16 cellular contexts compared by ENCODE assay signal in the genomic region with DNA sequence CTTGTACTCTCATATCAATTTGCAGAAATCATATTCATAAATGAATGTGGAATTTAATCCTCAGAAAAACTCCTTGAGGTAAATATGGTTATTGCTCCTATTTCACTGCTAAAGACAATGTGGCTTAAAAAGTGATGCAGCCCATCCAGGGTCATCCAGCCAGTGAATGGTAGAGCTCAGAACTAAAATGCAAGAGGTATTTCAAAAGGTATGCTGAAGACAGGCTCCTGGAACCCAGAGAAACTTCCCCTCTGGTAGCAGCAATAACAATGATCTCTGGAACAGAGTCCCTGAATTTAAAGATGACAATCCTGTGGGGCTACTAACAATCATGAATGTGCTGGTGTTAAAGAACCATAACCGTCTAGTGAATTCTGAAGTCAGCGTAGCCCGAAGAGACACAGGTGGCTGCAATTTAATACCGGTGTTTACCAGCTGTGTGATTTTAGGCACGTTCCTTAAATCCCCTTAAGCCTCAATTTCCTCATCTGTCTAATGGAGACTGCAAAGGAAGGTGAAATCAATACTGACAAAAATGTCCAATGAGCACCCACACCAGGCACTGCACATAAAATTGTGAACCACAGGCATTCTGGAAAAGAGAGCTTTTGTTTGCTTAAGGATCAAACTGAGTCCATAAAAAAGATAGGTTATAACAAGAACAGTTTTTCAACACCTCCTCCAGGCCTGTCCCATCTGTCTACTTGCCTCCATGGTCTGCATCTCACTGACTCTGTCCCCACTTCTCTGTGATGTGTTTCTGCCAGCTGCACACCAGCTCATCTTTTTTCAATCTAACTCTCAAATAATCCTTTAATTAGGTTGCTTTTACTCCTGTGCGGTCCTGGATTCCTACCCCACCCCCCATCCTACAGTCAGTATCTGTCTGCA. TPM values are rescaled to one million over a fixed set of nuclear protein-coding genes. Genes with fewer than 3 reads are reported as not detected.
DNase-seq lines count a peak whose midpoint lies in the region; ATAC-seq and TF ChIP-seq lines count a peak whose summit lies in the region.
"Had no signal": no experiment of that assay in that cellular context is flagged by ENCODE, and none has a peak within 500 bp of the region (broad histone marks: within the 10 kb centered on the region; RNA-seq: fewer than 3 reads in every experiment).

No MANE protein-coding gene starts in this region.

- peaks cover 10% of the 10 kb centered on the region for H3K36me3 ChIP-seq in Loucy (ENCODE audit: insufficient read depth, low read length)
- H3K36me3 ChIP-seq in SK-N-SH (replicated peaks in 1 of 2; ENCODE audit: control insufficient read depth in 1 of 2, insufficient read depth in 2 of 2, low read length in 1 of 2): peaks cover 15 to 18% of the 10 kb centered on the region in 2 experiments
- no peaks in the 10 kb centered on the region for H3K36me3 ChIP-seq in neutrophil
- H3K36me3 ChIP-seq: cardiac muscle cell had no signal

- peaks cover 9% of the 10 kb centered on the region; the same call in 1 of the 2 replicates for H3F3A ChIP-seq in Loucy (ENCODE audit: low read depth)
- H3F3A ChIP-seq in SK-N-SH (replicated peaks; ENCODE audit: insufficient read depth): no peaks in the 10 kb centered on the region

- peak in 1 of 2 experiments; percentile 24; a peak in 1 of 4 replicates for TF ChIP-seq EP300 in SK-N-SH (IDR thresholded peaks at IDR 0.05; ENCODE audit: borderline replicate concordance in 1 of 2, low read depth in 1 of 2, low read length in 1 of 2)

- 78% methylated on average over 6 of the region's 6 CpGs for WGBS in SK-N-SH (ENCODE audit: low lambda C conversion rate)

- peaks cover 84% of the 10 kb centered on the region for H3K79me2 ChIP-seq in Loucy (ENCODE audit: insufficient read depth, low read length)
- peaks cover 47% of the 10 kb centered on the region for H3K79me2 ChIP-seq in SK-N-SH (ENCODE audit: insufficient read depth)

- H3K4me2 ChIP-seq in Loucy (ENCODE audit: low read depth, low read length, poor library complexity, severe bottlenecking): peak overlapping the region; percentile 36
- no peak overlapping the region for H3K4me2 ChIP-seq in SK-N-SH

- H3K9me2 ChIP-seq in Loucy (replicated peaks; ENCODE audit: low read depth, low read length): no peaks in the 10 kb centered on the region
- H3K9me2 ChIP-seq in SK-N-SH: no peaks in the 10 kb centered on the region

- H3K9ac ChIP-seq in Loucy (ENCODE audit: low read depth, low read length, poor library complexity, severe bottlenecking) (peak overlapping the region; percentile 35), SK-N-SH (no peak overlapping the region)

- POLR2A ChIA-PET in SK-N-SH (lab: Yijun Ruan, JAX): no interaction called here

- DNase-seq in NCI-H146 (lab: John Stamatoyannopoulos, UW) (peak; percentile 7), NCI-H146 treated with DMSO at 0.1 percent for 48 hours (lab: John Stamatoyannopoulos, UW; ENCODE audit: unreplicated experiment) (no peak), SK-N-SH (peak; percentile 44)
- DNase-seq in activated T-cell treated with anti-CD3 and anti-CD28 coated beads, Interleukin-2, amount 50 U/mL, for 48 hours: no peak
- DNase-seq: activated CD4-positive, alpha-beta T cell treated with anti-CD3 and anti-CD28 coated beads, Interleukin-2, amount 10 ng/mL, durations not matched to agents 24 days and 14 days; GDM1; left ventricle myocardium superior; NK-92 treated with Interleukin-12 subunit alpha and Interleukin-12 subunit beta, amount 100 ng/mL, for 24 hours; Right ventricle myocardium superior had no signal

- CTCF ChIA-PET in SK-N-SH (lab: Yijun Ruan, JAX): interaction anchor here (0.8 to 4.5 kb wide), 6 partner anchors 9 to 324 kb away, joined by 3 to 25 read pairs (median 3); a partner anchor contains a TSS

- H2AFZ ChIP-seq in Loucy (ENCODE audit: low read length) (no peak overlapping the region), SK-N-SH (ENCODE audit: low read depth) (no peak overlapping the region)

- TF ChIP-seq RAD21 in SK-N-SH (IDR thresholded peaks at IDR 0.05; ENCODE audit: low read length): no peak

- peaks cover 11% of the 10 kb centered on the region for H4K20me1 ChIP-seq in Loucy (ENCODE audit: insufficient read depth, low read length, poor library complexity, severe bottlenecking)
- H4K20me1 ChIP-seq in SK-N-SH (ENCODE audit: insufficient read depth): 0 out of 2 replicates have a peak, but pooled peaks cover 6% of the 10 kb centered on the region

- peaks cover 76% of the 10 kb centered on the region for H3K4me1 ChIP-seq in Loucy (ENCODE audit: insufficient read depth, low read length, poor library complexity, severe bottlenecking)
- peaks cover 14 to 32% of the 10 kb centered on the region in 2 experiments; a peak in 3 of 4 replicates for H3K4me1 ChIP-seq in SK-N-SH (ENCODE audit: control insufficient read depth in 1 of 2, insufficient read depth in 2 of 2, low read depth in 1 of 2, low read length in 1 of 2)
- H3K4me1 ChIP-seq in neutrophil (ENCODE audit: control insufficient read depth in 1 of 2, insufficient read depth in 1 of 2, low read depth in 1 of 2, low read length in 1 of 2): peaks cover 89% of the 10 kb centered on the region in 2 experiments

- H3K4me3 ChIP-seq in Loucy (ENCODE audit: low read length, poor library complexity, severe bottlenecking): no peak overlapping the region
- no peak overlapping the region for H3K4me3 ChIP-seq in SK-N-SH (ENCODE audit: low read depth in 2 of 2, low read length in 1 of 2)
- H3K4me3 ChIP-seq in neutrophil (ENCODE audit: low read depth in 1 of 2, low read length in 1 of 2): no peak overlapping the region
- H3K4me3 ChIP-seq: cardiac muscle cell had no signal

- H3K27me3 ChIP-seq in Loucy (ENCODE audit: insufficient read depth, low read length, poor library complexity, severe bottlenecking) (no peaks in the 10 kb centered on the region), SK-N-SH (ENCODE audit: insufficient read depth) (no peaks in the 10 kb centered on the region), neutrophil (no peaks in the 10 kb centered on the region)
- H3K27me3 ChIP-seq: cardiac muscle cell had no signal

- TF ChIP-seq CTCF in Loucy (conservative IDR thresholded peaks at IDR 0.05; ENCODE audit: low read length) (no peak), SK-N-SH (IDR thresholded peaks at IDR 0.05) (no peak), neutrophil (IDR thresholded peaks at IDR 0.05) (no peak)

- H3K9me3 ChIP-seq in Loucy (ENCODE audit: insufficient read depth, low read depth, low read length): no peaks in the 10 kb centered on the region
- H3K9me3 ChIP-seq in SK-N-SH: no peaks in the 10 kb centered on the region
- no peaks in the 10 kb centered on the region for H3K9me3 ChIP-seq in neutrophil

- H3K27ac ChIP-seq in SK-N-SH (ENCODE audit: low read depth in 2 of 2, low read length in 1 of 2) (peak overlapping the region in 1 of 2 experiments; percentile 47; a peak in 2 of 4 replicates), neutrophil (peak overlapping the region; percentile 84)
- H3K27ac ChIP-seq: 22Rv1, C4-2B, cardiac muscle cell had no signal

- ATAC-seq in GM18870 (IDR thresholded peaks at IDR 0.05; ENCODE audit: unreplicated experiment) (no peak), HG03097 (IDR thresholded peaks at IDR 0.05; ENCODE audit: low FRiP score, unreplicated experiment) (no peak)
- ATAC-seq: left ventricle myocardium superior had no signal

TF ChIP-seq in SK-N-SH, 30 proteins besides CTCF, POLR2A, EP300 and RAD21 (continues in another document):
- TF ChIP-seq, protein P1, sequence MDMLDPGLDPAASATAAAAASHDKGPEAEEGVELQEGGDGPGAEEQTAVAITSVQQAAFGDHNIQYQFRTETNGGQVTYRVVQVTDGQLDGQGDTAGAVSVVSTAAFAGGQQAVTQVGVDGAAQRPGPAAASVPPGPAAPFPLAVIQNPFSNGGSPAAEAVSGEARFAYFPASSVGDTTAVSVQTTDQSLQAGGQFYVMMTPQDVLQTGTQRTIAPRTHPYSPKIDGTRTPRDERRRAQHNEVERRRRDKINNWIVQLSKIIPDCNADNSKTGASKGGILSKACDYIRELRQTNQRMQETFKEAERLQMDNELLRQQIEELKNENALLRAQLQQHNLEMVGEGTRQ (IDR thresholded peaks at IDR 0.05; ENCODE audit: borderline replicate concordance, low read depth, low read length): no peak
- TF ChIP-seq, protein P2, sequence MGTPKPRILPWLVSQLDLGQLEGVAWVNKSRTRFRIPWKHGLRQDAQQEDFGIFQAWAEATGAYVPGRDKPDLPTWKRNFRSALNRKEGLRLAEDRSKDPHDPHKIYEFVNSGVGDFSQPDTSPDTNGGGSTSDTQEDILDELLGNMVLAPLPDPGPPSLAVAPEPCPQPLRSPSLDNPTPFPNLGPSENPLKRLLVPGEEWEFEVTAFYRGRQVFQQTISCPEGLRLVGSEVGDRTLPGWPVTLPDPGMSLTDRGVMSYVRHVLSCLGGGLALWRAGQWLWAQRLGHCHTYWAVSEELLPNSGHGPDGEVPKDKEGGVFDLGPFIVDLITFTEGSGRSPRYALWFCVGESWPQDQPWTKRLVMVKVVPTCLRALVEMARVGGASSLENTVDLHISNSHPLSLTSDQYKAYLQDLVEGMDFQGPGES (IDR thresholded peaks at IDR 0.05; ENCODE audit: low read depth, low read length): no peak
- no peak for TF ChIP-seq RXRA (IDR thresholded peaks at IDR 0.05; ENCODE audit: borderline replicate concordance, low read depth)
- no peak for TF ChIP-seq TAF1 (IDR thresholded peaks at IDR 0.05; ENCODE audit: borderline replicate concordance, low read depth, low read length)
- no peak for TF ChIP-seq FOSL2 (IDR thresholded peaks at IDR 0.05; ENCODE audit: borderline replicate concordance, low read depth)
- TF ChIP-seq, protein P3, sequence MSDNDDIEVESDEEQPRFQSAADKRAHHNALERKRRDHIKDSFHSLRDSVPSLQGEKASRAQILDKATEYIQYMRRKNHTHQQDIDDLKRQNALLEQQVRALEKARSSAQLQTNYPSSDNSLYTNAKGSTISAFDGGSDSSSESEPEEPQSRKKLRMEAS (IDR thresholded peaks at IDR 0.05; ENCODE audit: low read depth): no peak
- TF ChIP-seq, protein P4, sequence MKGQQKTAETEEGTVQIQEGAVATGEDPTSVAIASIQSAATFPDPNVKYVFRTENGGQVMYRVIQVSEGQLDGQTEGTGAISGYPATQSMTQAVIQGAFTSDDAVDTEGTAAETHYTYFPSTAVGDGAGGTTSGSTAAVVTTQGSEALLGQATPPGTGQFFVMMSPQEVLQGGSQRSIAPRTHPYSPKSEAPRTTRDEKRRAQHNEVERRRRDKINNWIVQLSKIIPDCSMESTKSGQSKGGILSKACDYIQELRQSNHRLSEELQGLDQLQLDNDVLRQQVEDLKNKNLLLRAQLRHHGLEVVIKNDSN (IDR thresholded peaks at IDR 0.05; ENCODE audit: borderline replicate concordance, low read depth): no peak

RNA-seq across cellular contexts. Expression of a gene that starts 10.5 kb away (rescaled TPM):
- 72.1 and 121 TPM in 2 replicates for polyA plus RNA-seq in SK-N-SH (2012; rRNA removed)
- polyA plus RNA-seq in SK-N-SH (2012; cell fraction: cytosol; rRNA removed): 97.1 and 100 TPM in 2 replicates
- polyA plus RNA-seq in SK-N-SH (2012; cell fraction: nucleus; rRNA removed): 35.7 and 73.9 TPM in 2 replicates

RNA-seq across cellular contexts. Expression of a gene that starts 18.7 kb away (rescaled TPM):
- polyA plus RNA-seq in SK-N-SH (2012; rRNA removed): 13.9 and 19.4 TPM in 2 replicates
- polyA plus RNA-seq in SK-N-SH (2012; cell fraction: cytosol; rRNA removed): 20.5 and 22.4 TPM in 2 replicates
- 4.2 and 14.7 TPM in 2 replicates for polyA plus RNA-seq in SK-N-SH (2012; cell fraction: nucleus; rRNA removed)

Comparison
In these comparisons a context has a peak if more than half of its experiments do, and no peak if none do; other contexts are left out.
1. DNase-seq: peak in NCI-H146 (single experiment) and SK-N-SH (single experiment); none in NCI-H146 treated with DMSO at 0.1 percent for 48 hours (single experiment) and activated T-cell treated with anti-CD3 and anti-CD28 coated beads, Interleukin-2, amount 50 U/mL, for 48 hours (0 of 2).